Comparison of ENCODE assay signal across 8 cellular contexts in genomic region chr11:66371627-66372415, GRCh38. TPM values are rescaled to one million over a fixed set of nuclear protein-coding genes. Genes with fewer than 3 reads are reported as not detected.
DNase-seq lines count a peak whose midpoint lies in the region; ATAC-seq and TF ChIP-seq lines count a peak whose summit lies in the region.

TSS of gene SLC29A2 (minus strand) at chr11:66371760. CDS start at chr11:66371591, 169 bp downstream.

- peaks cover 0 to 30% (median 23%) of the 10 kb centered on the region in 11 experiments; a peak in 19 of 22 replicates for H3K36me3 ChIP-seq in BLaER1 treated with 17β-estradiol and CSF1 and Interleukin-3, amounts not matched to agents 10 nM and 100 nM
- H3K36me3 ChIP-seq in KOPT-K1 (ENCODE audit: insufficient read depth, low read length) (no peaks in the 10 kb centered on the region), upper lobe of right lung (no peaks in the 10 kb centered on the region)

- peaks cover 10 to 42% (median 38%) of the 10 kb centered on the region in 10 experiments; a peak in 19 of 20 replicates for H3K4me1 ChIP-seq in BLaER1 treated with 17β-estradiol and CSF1 and Interleukin-3, amounts not matched to agents 10 nM and 100 nM
- H3K4me1 ChIP-seq in upper lobe of right lung, result peaks cover 9% of the 10 kb centered on the region

- H3K4me2 ChIP-seq in BLaER1 treated with 17β-estradiol and CSF1 and Interleukin-3, amounts not matched to agents 10 nM and 100 nM, result peak within 1 kb of the TSS; percentile 85 to 98 (median 93)

- DNase-seq in RPMI7951 (ENCODE audit: low read depth) (peak; percentile 33), activated gamma-delta T cell (lab: John Stamatoyannopoulos, UW) (peak; percentile 63), Right ventricle myocardium inferior (ENCODE audit: missing footprints) (peak; percentile 76), progenitor cell of endocrine pancreas (ENCODE audit: low spot score, unreplicated experiment) (peak; percentile 90), upper lobe of right lung (peak; percentile 95)

- H4K20me1 ChIP-seq in BLaER1 treated with 17β-estradiol and CSF1 and Interleukin-3, amounts not matched to agents 10 nM and 100 nM, result peaks cover 0 to 36% (median 32%) of the 10 kb centered on the region in 11 experiments; a peak in 15 of 22 replicates

- peaks cover 3% of the 10 kb centered on the region for H3K27me3 Mint-ChIP-seq in progenitor cell of endocrine pancreas

- H3K4me3 ChIP-seq in BLaER1 treated with 17β-estradiol and CSF1 and Interleukin-3, amounts not matched to agents 10 nM and 100 nM, result peak within 1 kb of the TSS; percentile 70 to 93 (median 85)
- H3K4me3 ChIP-seq in upper lobe of right lung, result peak within 1 kb of the TSS; percentile 74

- TF ChIP-seq CTCF in progenitor cell of endocrine pancreas (IDR thresholded peaks at IDR 0.05; ENCODE audit: unreplicated experiment) (no peak), upper lobe of right lung (IDR thresholded peaks at IDR 0.05) (no peak)

- H3K4me1 Mint-ChIP-seq in progenitor cell of endocrine pancreas (ENCODE audit: low read depth), result peaks cover 13% of the 10 kb centered on the region

- peak within 1 kb of the TSS; percentile 18 to 91 (median 84); a peak in 21 of 22 replicates for H3K27ac ChIP-seq in BLaER1 treated with 17β-estradiol and CSF1 and Interleukin-3, amounts not matched to agents 10 nM and 100 nM
- H3K27ac ChIP-seq in KOPT-K1 (ENCODE audit: low read depth, low read length, poor library complexity, severe bottlenecking), result peak within 1 kb of the TSS; percentile 50
- H3K27ac ChIP-seq in upper lobe of right lung, result peak within 1 kb of the TSS; percentile 80

- peak within 1 kb of the TSS; percentile 96 for H3K27ac Mint-ChIP-seq in progenitor cell of endocrine pancreas

- no peaks in the 10 kb centered on the region for H3K27me3 ChIP-seq in BLaER1 treated with 17β-estradiol and CSF1 and Interleukin-3, amounts not matched to agents 10 nM and 100 nM
- H3K27me3 ChIP-seq in upper lobe of right lung, result peaks cover 5% of the 10 kb centered on the region

- H3K9me3 Mint-ChIP-seq in progenitor cell of endocrine pancreas (ENCODE audit: low read depth), result no peaks in the 10 kb centered on the region

- intact Hi-C loops in Right ventricle myocardium inferior (cut with DNase I) (loop anchor here (2.0 kb wide), 1 partner anchor 23 kb away; no protein-coding TSS in a partner anchor), upper lobe of right lung (cut with DNase I) (no loop called here)

- H3K9ac ChIP-seq in BLaER1 treated with 17β-estradiol and CSF1 and Interleukin-3, amounts not matched to agents 10 nM and 100 nM, result peak within 1 kb of the TSS; percentile 72 to 92 (median 87)

- peaks cover 9% of the 10 kb centered on the region for H3K36me3 Mint-ChIP-seq in progenitor cell of endocrine pancreas (ENCODE audit: insufficient read depth)

- no peaks in the 10 kb centered on the region for H3K9me3 ChIP-seq in BLaER1 treated with 17β-estradiol and CSF1 and Interleukin-3, amounts not matched to agents 10 nM and 100 nM (replicated peaks in 1 of 11)
- H3K9me3 ChIP-seq in KOPT-K1 (ENCODE audit: insufficient read depth, low read length, poor library complexity, severe bottlenecking), result no peaks in the 10 kb centered on the region
- H3K9me3 ChIP-seq in upper lobe of right lung, result no peaks in the 10 kb centered on the region

- H3K4me3 Mint-ChIP-seq in progenitor cell of endocrine pancreas (ENCODE audit: low read depth), result peak within 1 kb of the TSS; percentile 90

- ATAC-seq in GM21423 (IDR thresholded peaks at IDR 0.05; ENCODE audit: unreplicated experiment) (peak; percentile 53), Right ventricle myocardium inferior (peak; percentile 82), upper lobe of right lung (peak; percentile 94)

RNA-seq across cellular contexts. Expression of gene SLC29A2, which starts in this region (rescaled TPM):
- 0.39 and 1.4 TPM in 2 replicates for total RNA-seq in RPMI7951 (2014; rRNA removed; shearing (Covaris generic))
- 16.8 TPM for total RNA-seq in Right ventricle myocardium inferior
- 35.6 and 38.2 TPM in 2 replicates for total RNA-seq in progenitor cell of endocrine pancreas
- total RNA-seq in upper lobe of right lung, result 14.2 TPM

Comparison
In these comparisons a context has a peak if more than half of its experiments do, and no peak if none do; other contexts are left out.
1. Peak in every context shown above with its lines: DNase-seq, ATAC-seq, H3K4me3 ChIP-seq and H3K27ac ChIP-seq.
2. DNase-seq: peak in every context shown above with its lines; median percentile 95 in upper lobe of right lung; 90 in progenitor cell of endocrine pancreas; 76 in Right ventricle myocardium inferior; 63 in activated gamma-delta T cell; 33 in RPMI7951.